9 cellular contexts compared by ENCODE assay signal in the genomic region with DNA sequence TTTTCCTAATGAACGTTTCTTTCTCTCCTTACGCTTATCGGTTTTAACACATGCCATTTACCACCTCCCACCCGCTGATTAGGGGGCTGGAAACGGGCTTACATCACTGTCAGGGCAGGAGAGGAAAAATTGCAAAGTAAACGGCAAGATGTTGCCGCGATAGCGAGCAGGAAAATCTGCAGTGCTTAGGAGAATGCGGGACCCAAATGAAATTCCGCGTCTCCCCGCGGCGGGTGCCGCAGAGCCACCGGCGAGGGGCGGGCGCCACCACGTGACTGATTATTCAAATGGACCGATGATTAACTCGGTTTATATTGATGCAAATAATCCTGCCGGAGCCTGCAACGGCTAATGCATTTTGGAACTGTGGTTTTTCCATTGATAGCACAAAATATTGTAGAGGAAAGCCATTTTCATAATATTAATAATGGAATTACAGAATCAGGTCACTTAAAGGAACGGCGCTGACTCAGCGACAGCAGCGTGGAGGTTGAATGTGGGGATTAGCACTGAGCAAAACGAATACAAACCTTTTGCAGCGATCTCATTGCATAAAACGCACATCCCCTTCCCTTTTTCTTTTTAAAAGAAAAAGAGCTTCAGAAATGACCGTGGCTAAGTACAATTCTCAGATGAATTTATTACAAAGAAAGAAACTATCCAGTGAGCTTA.
DNase-seq lines count a peak whose midpoint lies in the region; ATAC-seq, FAIRE-seq and TF ChIP-seq lines count a peak whose summit lies in the region.
"Had no signal": no experiment of that assay in that cellular context is flagged by ENCODE, and none has a peak within 500 bp of the region (broad histone marks: within the 10 kb centered on the region; RNA-seq: fewer than 3 reads in every experiment).

No MANE protein-coding gene starts in this region.

- H4K20me1 ChIP-seq in PC-3 (ENCODE audit: low read length) (no peaks in the 10 kb centered on the region), H1 (replicated peaks in 1 of 2; ENCODE audit: control insufficient read depth in 1 of 2, insufficient read depth in 2 of 2, low read length in 2 of 2) (no peaks in the 10 kb centered on the region)

- no peaks in the 10 kb centered on the region for H3K79me2 ChIP-seq in PC-3 (ENCODE audit: low read length)
- H3K79me2 ChIP-seq in H1 (ENCODE audit: control insufficient read depth in 1 of 2, insufficient read depth in 2 of 2, low read length in 2 of 2) = no peaks in the 10 kb centered on the region

- no peak overlapping the region for H3K56ac ChIP-seq in H1 (replicated peaks; ENCODE audit: insufficient read length, low read depth, low read length)

- H3K4me2 ChIP-seq in PC-3 (ENCODE audit: low read length) (peak overlapping the region; percentile 77), H1 (ENCODE audit: insufficient read depth in 1 of 2, low read depth in 2 of 2, low read length in 2 of 2) (peak overlapping the region; percentile 74 to 86)

- H2AFZ ChIP-seq in PC-3 (ENCODE audit: low read length) (peak overlapping the region; percentile 75), H1 (ENCODE audit: low read length) (0 out of 2 replicates have a peak overlapping the region, but pooled peaks have one; percentile 36)

- H3K27ac ChIP-seq in PC-3 (ENCODE audit: low read length) = no peak overlapping the region
- H3K27ac ChIP-seq in H1 (ENCODE audit: low read depth, low read length) = no peak overlapping the region
- no peak overlapping the region for H3K27ac ChIP-seq in mucosa of rectum (ENCODE audit: low read depth in 2 of 2, low read length in 2 of 2)
- H3K27ac ChIP-seq in vagina = no peak overlapping the region

- POLR2A ChIA-PET in PC-3 (lab: Charles Lee; ENCODE audit: unreplicated experiment) = no interaction called here
- POLR2A ChIA-PET in H1 (lab: Charles Lee; ENCODE audit: partially characterized antibody) = interaction anchor here (0.8 to 1.0 kb wide), 2 partner anchors 38 kb away, joined by 3 read pairs; no protein-coding TSS in a partner anchor

- CTCF ChIA-PET in PC-3 (lab: Charles Lee) = no interaction called here
- CTCF ChIA-PET in H1 (lab: Charles Lee; ENCODE audit: partially characterized antibody) = interaction anchor here (0.8 to 5.7 kb wide), 5 partner anchors 10 to 234 kb away, joined by 3 to 27 read pairs (median 9); no protein-coding TSS in a partner anchor

- no peak overlapping the region for H2AK5ac ChIP-seq in H1 (ENCODE audit: low read depth, low read length)

- no peak for TF ChIP-seq EP300 in H1 (IDR thresholded peaks at IDR 0.05; ENCODE audit: borderline replicate concordance in 1 of 2, low read depth in 2 of 2, low read length in 2 of 2)

- no peaks in the 10 kb centered on the region for H3K4me1 ChIP-seq in PC-3 (ENCODE audit: insufficient read depth, low read length)
- peaks cover 4 to 23% (median 17%) of the 10 kb centered on the region in 4 experiments; a peak in 5 of 7 replicates for H3K4me1 ChIP-seq in H1 (replicated peaks in 1 of 4; ENCODE audit: control insufficient read depth in 3 of 4, insufficient read depth in 4 of 4, low read length in 3 of 4)
- no peaks in the 10 kb centered on the region for H3K4me1 ChIP-seq in mucosa of rectum (ENCODE audit: control insufficient read depth in 2 of 2, insufficient read depth in 2 of 2, low read length in 2 of 2)
- peaks cover 6% of the 10 kb centered on the region for H3K4me1 ChIP-seq in vagina

- no peaks in the 10 kb centered on the region for H3F3A ChIP-seq in PC-3 (ENCODE audit: low read length, unreplicated experiment)

- H2BK12ac ChIP-seq in H1 (ENCODE audit: low read depth, low read length) = no peak overlapping the region

- no peak overlapping the region for H4K5ac ChIP-seq in H1 (ENCODE audit: insufficient read length, low read depth, low read length)

- BruUV-seq in PC-3 (replicated peaks; lab: Mats Ljungman, UMichigan) = no TSS peak

- H3K4me3 ChIP-seq in PC-3 (ENCODE audit: low read length) = peak overlapping the region; percentile 59
- peak overlapping the region; percentile 35 to 63 (median 51) for H3K4me3 ChIP-seq in H1 (ENCODE audit: extremely low read depth in 1 of 4, insufficient read depth in 2 of 4, low read depth in 3 of 4, low read length in 4 of 4)
- peak overlapping the region; percentile 2 to 29 for H3K4me3 ChIP-seq in mucosa of rectum (ENCODE audit: low read length in 2 of 2)
- H3K4me3 ChIP-seq in vagina = peak overlapping the region; percentile 11 to 20

- no peak overlapping the region for H3K9ac ChIP-seq in PC-3 (ENCODE audit: low read length)
- no peak overlapping the region; a peak in 2 of 7 replicates for H3K9ac ChIP-seq in H1 (replicated peaks in 1 of 4; ENCODE audit: extremely low read depth in 1 of 4, low read depth in 3 of 4, low read length in 3 of 4)
- no peak overlapping the region for H3K9ac ChIP-seq in mucosa of rectum (ENCODE audit: low read depth in 1 of 2, low read length in 2 of 2)

- no peaks in the 10 kb centered on the region for H3K79me1 ChIP-seq in H1 (ENCODE audit: low read depth, low read length)

- no peak overlapping the region for H2BK120ac ChIP-seq in H1 (replicated peaks; ENCODE audit: low read depth, low read length)

- H2BK5ac ChIP-seq in H1 (ENCODE audit: low read depth, low read length) = 0 out of 2 replicates have a peak overlapping the region, but pooled peaks have one; percentile 6

- H3K4ac ChIP-seq in H1 (replicated peaks; ENCODE audit: insufficient read length, low read depth, low read length) = no peak overlapping the region

- TF ChIP-seq RAD21 in H1 (IDR thresholded peaks at IDR 0.05 in 1 of 2, conservative IDR thresholded peaks at IDR 0.05 in 1 of 2; ENCODE audit: low read depth in 2 of 2, low read length in 2 of 2) = peak; percentile 57 to 62

- no peak overlapping the region for H3K23ac ChIP-seq in H1 (ENCODE audit: insufficient read length)

- peak overlapping the region; percentile 60; the same call in 1 of the 2 replicates for H3K18ac ChIP-seq in H1 (ENCODE audit: extremely low read depth, low read length)

- WGBS in H1 (ENCODE audit: extremely low coverage in 1 of 2, insufficient coverage in 1 of 2, insufficient read length in 1 of 2, insufficient replicate concordance in 2 of 2, low coverage in 1 of 2, low lambda C conversion rate in 2 of 2, missing lambda C conversion rate in 1 of 2), 2 experiments = 3% methylated on average over 33 of the region's 33 CpGs; no CpG with 5 or more reads in 1 of the 2 experiments

- no peaks in the 10 kb centered on the region for H3K9me2 ChIP-seq in PC-3 (replicated peaks; ENCODE audit: low read length)

- peaks cover 6% of the 10 kb centered on the region for H3K23me2 ChIP-seq in H1 (ENCODE audit: low read depth, low read length)

- no peak overlapping the region for H3K14ac ChIP-seq in H1 (ENCODE audit: insufficient read length)

- 0 out of 2 replicates have a peak overlapping the region, but pooled peaks have one; percentile 73 for H2BK20ac ChIP-seq in H1 (ENCODE audit: low read length)

- peak; percentile 71 for FAIRE-seq in H1 (lab: Jason Lieb, UNC)
- FAIRE-seq: TTC549 had no signal

- H3K36me3 ChIP-seq in PC-3 (ENCODE audit: low read depth, low read length) (no peaks in the 10 kb centered on the region), H1 (ENCODE audit: control insufficient read depth in 2 of 4, insufficient read depth in 4 of 4, low read length in 3 of 4) (no peaks in the 10 kb centered on the region), mucosa of rectum (ENCODE audit: control insufficient read depth in 2 of 2, insufficient read depth in 2 of 2, low read length in 2 of 2) (no peaks in the 10 kb centered on the region), vagina (no peaks in the 10 kb centered on the region)

- peak; percentile 0 for DNase-seq in NCI-H2107 treated with DMSO at 0.1 percent for 48 hours (lab: John Stamatoyannopoulos, UW; ENCODE audit: unreplicated experiment)
- DNase-seq in NCI-H2107 (lab: John Stamatoyannopoulos, UW) = no peak
- DNase-seq in PC-3 = peak; percentile 34
- peak in 1 of 2 experiments; percentile 73 for DNase-seq in H1 (ENCODE audit: low read depth in 1 of 2, low spot score in 2 of 2)
- DNase-seq in vagina (ENCODE audit: extremely low spot score in 2 of 2) = no peak

- no peak for ATAC-seq in PC-3
- ATAC-seq in HG02610 (IDR thresholded peaks at IDR 0.05; ENCODE audit: unreplicated experiment) = no peak
- ATAC-seq in GM21529 (IDR thresholded peaks at IDR 0.05; ENCODE audit: unreplicated experiment) = no peak

- TF ChIP-seq CTCF in PC-3 (conservative IDR thresholded peaks at IDR 0.05; ENCODE audit: low read depth, low read length) = 0 out of 2 replicates have a peak, but pooled peaks have one; percentile 24
- TF ChIP-seq CTCF in H1 (IDR thresholded peaks at IDR 0.05; ENCODE audit: control extremely low read depth in 1 of 3, insufficient read depth in 1 of 3, low read depth in 1 of 3, low read length in 3 of 3) = peak; percentile 6 to 28 (median 11); a peak in 3 of 4 replicates
- TF ChIP-seq CTCF in vagina (IDR thresholded peaks at IDR 0.05) = no peak

- no peak overlapping the region for H4K8ac ChIP-seq in H1 (ENCODE audit: extremely low read depth, insufficient read depth, low read length)

- no peak overlapping the region for H4K91ac ChIP-seq in H1 (replicated peaks; ENCODE audit: insufficient read length, low read length)

- TF ChIP-seq POLR2A in H1 (IDR thresholded peaks at IDR 0.05; ENCODE audit: control extremely low read depth in 1 of 2, low read depth in 2 of 2, low read length in 2 of 2) (no peak), vagina (IDR thresholded peaks at IDR 0.05) (no peak)

- H3K9me3 ChIP-seq in PC-3 (ENCODE audit: low read length) (no peaks in the 10 kb centered on the region), H1 (ENCODE audit: insufficient read depth in 2 of 2, low read depth in 1 of 2, low read length in 1 of 2) (no peaks in the 10 kb centered on the region), mucosa of rectum (ENCODE audit: control insufficient read depth in 2 of 2, low read length in 2 of 2) (no peaks in the 10 kb centered on the region), vagina (no peaks in the 10 kb centered on the region)

- intact Hi-C loops in PC-3 (cut with micrococcal nuclease) = no loop called here
- intact Hi-C loops in vagina (cut with DNase I) = no loop called here

- H2BK15ac ChIP-seq in H1 (ENCODE audit: low read length) = no peak overlapping the region; the same call in 1 of the 2 replicates

- H3K27me3 ChIP-seq in PC-3 (ENCODE audit: low read length) (peaks cover 16% of the 10 kb centered on the region), H1 (replicated peaks in 1 of 4; ENCODE audit: control insufficient read depth in 3 of 4, extremely low read depth in 1 of 4, insufficient read depth in 3 of 4, low read length in 3 of 4) (peaks cover 0 to 23% (median 15%) of the 10 kb centered on the region in 4 experiments; a peak in 6 of 7 replicates), mucosa of rectum (ENCODE audit: control insufficient read depth in 2 of 2, insufficient read depth in 2 of 2, low read length in 2 of 2) (peaks cover 11 to 20% of the 10 kb centered on the region in 2 donors), vagina (no peaks in the 10 kb centered on the region)

TF ChIP-seq in H1, 55 proteins besides CTCF, POLR2A, EP300 and RAD21 (continues in another document):
- TF ChIP-seq EZH2 (IDR thresholded peaks at IDR 0.05; ENCODE audit: low read depth, low read length, severe bottlenecking) = no peak
- TF ChIP-seq, protein P1, sequence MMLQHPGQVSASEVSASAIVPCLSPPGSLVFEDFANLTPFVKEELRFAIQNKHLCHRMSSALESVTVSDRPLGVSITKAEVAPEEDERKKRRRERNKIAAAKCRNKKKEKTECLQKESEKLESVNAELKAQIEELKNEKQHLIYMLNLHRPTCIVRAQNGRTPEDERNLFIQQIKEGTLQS (IDR thresholded peaks at IDR 0.05; ENCODE audit: insufficient read depth, low read depth, low read length) = peak; percentile 76

Comparison
In these comparisons a context has a peak if more than half of its experiments do, and no peak if none do; other contexts are left out.
1. DNase-seq: peak in NCI-H2107 treated with DMSO at 0.1 percent for 48 hours (single experiment) and PC-3 (single experiment); none in NCI-H2107 (single experiment) and vagina (0 of 2).
2. CTCF ChIP-seq: peak in PC-3 (single experiment) and H1 (3 of 3); none in vagina (0 of 3).
3. Peak in every context shown above with its lines, with median percentiles within 50 percentile points of each other: H3K4me3 ChIP-seq.